ENCODE assay signal across 29 cellular contexts in the genomic region with DNA sequence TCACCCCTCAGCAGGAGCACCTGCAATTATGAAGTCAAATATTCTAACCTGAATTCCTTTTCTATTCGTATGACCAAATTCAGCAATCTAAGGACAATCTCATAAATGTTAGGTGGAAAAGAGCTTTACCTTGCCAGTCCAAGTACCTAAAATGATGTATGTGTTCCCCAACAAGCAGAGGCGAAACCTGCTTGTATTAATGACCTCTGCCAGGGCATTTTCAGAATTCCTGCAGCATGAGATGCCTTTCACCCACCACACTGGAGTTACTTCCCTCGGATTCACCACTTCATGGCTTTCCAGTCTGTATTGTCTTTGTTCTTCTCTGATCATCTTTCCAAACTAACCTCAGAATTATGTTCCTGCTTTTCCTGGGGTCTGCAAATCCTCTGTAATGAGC. TPM values are rescaled to one million over a fixed set of nuclear protein-coding genes. Genes with fewer than 3 reads are reported as not detected.
"Had no signal": no experiment of that assay in that cellular context is flagged by ENCODE, and none has a peak within 500 bp of the region (broad histone marks: within the 10 kb centered on the region; RNA-seq: fewer than 3 reads in every experiment).

No MANE protein-coding gene starts in this region.

- H3K9me3 Mint-ChIP-seq: activated B cell treated with CpG ODN at 0.5 μM for 24 hours; activated CD4-positive, alpha-beta memory T cell treated with anti-CD3 and anti-CD28 coated beads for 36 hours; activated T-helper 1 cell treated with anti-CD3 and anti-CD28 coated beads, Interleukin-12 subunit alpha, Interleukin-12 subunit beta, Interleukin-2, Interleukin-4 antibody, amounts not matched to agents 30 ng/mL and 10 ng/mL and 1 ng/mL, durations not matched to agents 14 hours and 24 hours and 36 hours; naive thymus-derived CD8-positive, alpha-beta T cell; stimulated activated naive CD8-positive, alpha-beta T cell treated with anti-CD3 and anti-CD28 coated beads, Interleukin-15, Interleukin-2, amounts not matched to agents 100 ng/mL and 50 ng/mL, for 24 hours; T-helper 1 cell treated with Interleukin-12 subunit alpha and Interleukin-12 subunit beta and Interleukin-4 antibody, amounts not matched to agents 30 μg/mL and 1 μg/mL, for 36 hours had no signal

- H3K9me3 ChIP-seq: esophagus muscularis mucosa, gastrocnemius medialis, heart left ventricle, lower lobe of right lung, right atrium auricular region, thyroid gland had no signal

- H3K36me3 ChIP-seq: brain microvascular endothelial cell, esophagus muscularis mucosa, gastrocnemius medialis, heart left ventricle, lower lobe of right lung, right atrium auricular region, thyroid gland had no signal

- H3K4me3 Mint-ChIP-seq: activated B cell treated with CpG ODN at 0.5 μM for 24 hours; activated CD4-positive, alpha-beta memory T cell treated with anti-CD3 and anti-CD28 coated beads for 36 hours; activated T-helper 1 cell treated with anti-CD3 and anti-CD28 coated beads, Interleukin-12 subunit alpha, Interleukin-12 subunit beta, Interleukin-2, Interleukin-4 antibody, amounts not matched to agents 30 ng/mL and 10 ng/mL and 1 ng/mL, durations not matched to agents 14 hours and 24 hours and 36 hours; naive thymus-derived CD8-positive, alpha-beta T cell; stimulated activated naive CD8-positive, alpha-beta T cell treated with anti-CD3 and anti-CD28 coated beads, Interleukin-15, Interleukin-2, amounts not matched to agents 100 ng/mL and 50 ng/mL, for 24 hours; T-helper 1 cell treated with Interleukin-12 subunit alpha and Interleukin-12 subunit beta and Interleukin-4 antibody, amounts not matched to agents 30 μg/mL and 1 μg/mL, for 36 hours had no signal

- H3K36me3 Mint-ChIP-seq: activated CD4-positive, alpha-beta memory T cell treated with anti-CD3 and anti-CD28 coated beads for 36 hours; naive thymus-derived CD8-positive, alpha-beta T cell had no signal

- H3K4me3 ChIP-seq: esophagus muscularis mucosa, gastrocnemius medialis, heart left ventricle, lower lobe of right lung, right atrium auricular region, thyroid gland had no signal

- H3K4me1 Mint-ChIP-seq: activated B cell treated with CpG ODN at 0.5 μM for 24 hours; naive thymus-derived CD8-positive, alpha-beta T cell had no signal

- ATAC-seq: gastrocnemius medialis; heart left ventricle; left colon; lower lobe of right lung; naive thymus-derived CD8-positive, alpha-beta T cell had no signal

- H3K27ac ChIP-seq: brain microvascular endothelial cell, esophagus muscularis mucosa, gastrocnemius medialis, heart left ventricle, lower lobe of right lung, right atrium auricular region, thyroid gland had no signal

- FAIRE-seq: islet of Langerhans had no signal

- H3K27me3 ChIP-seq: right atrium auricular region had no signal

- H3K27ac Mint-ChIP-seq: activated B cell treated with CpG ODN at 0.5 μM for 24 hours; activated CD4-positive, alpha-beta memory T cell treated with anti-CD3 and anti-CD28 coated beads for 36 hours; activated T-helper 1 cell treated with anti-CD3 and anti-CD28 coated beads, Interleukin-12 subunit alpha, Interleukin-12 subunit beta, Interleukin-2, Interleukin-4 antibody, amounts not matched to agents 30 ng/mL and 10 ng/mL and 1 ng/mL, durations not matched to agents 14 hours and 24 hours and 36 hours; naive thymus-derived CD8-positive, alpha-beta T cell; progenitor cell of endocrine pancreas; stimulated activated naive CD8-positive, alpha-beta T cell treated with anti-CD3 and anti-CD28 coated beads, Interleukin-15, Interleukin-2, amounts not matched to agents 100 ng/mL and 50 ng/mL, for 24 hours; T-helper 1 cell treated with Interleukin-12 subunit alpha and Interleukin-12 subunit beta and Interleukin-4 antibody, amounts not matched to agents 30 μg/mL and 1 μg/mL, for 36 hours had no signal

- H3K4me1 ChIP-seq: esophagus muscularis mucosa, gastrocnemius medialis, lower lobe of right lung, thyroid gland had no signal

- DNase-seq: activated B cell treated with CpG ODN at 0.5 μM for 24 hours; activated CD4-positive, alpha-beta memory T cell treated with anti-CD3 and anti-CD28 coated beads for 36 hours; activated CD4-positive, alpha-beta T cell treated with anti-CD3 and anti-CD28 coated beads for 4 hours; activated gamma-delta T cell; activated naive CD4-positive, alpha-beta T cell treated with anti-CD3 and anti-CD28 coated beads, Interleukin-2, amount 50 U/mL, for 16 hours; activated T-cell treated with anti-CD3 and anti-CD28 coated beads for 4 hours; aorta; brain microvascular endothelial cell; central memory CD4-positive, alpha-beta T cell; dermis blood vessel endothelial cell; effector CD8-positive, alpha-beta T cell; gastrocnemius medialis; heart left ventricle; left colon; lower lobe of right lung; naive thymus-derived CD8-positive, alpha-beta T cell; stimulated activated CD4-positive, alpha-beta T cell treated with anti-CD3 and anti-CD28 coated beads, Interleukin-12 subunit alpha, Interleukin-12 subunit beta, amount 100 ng/mL, for 4 hours; substantia nigra; T1000; thyroid gland had no signal

RNA-seq across cellular contexts. Expression of a gene that starts 26.5 kb away (rescaled TPM):
- total RNA-seq: activated B cell treated with CpG ODN at 0.5 μM for 24 hours; activated CD4-positive, alpha-beta memory T cell treated with anti-CD3 and anti-CD28 coated beads for 36 hours; activated T-helper 1 cell treated with anti-CD3 and anti-CD28 coated beads, Interleukin-12 subunit alpha, Interleukin-12 subunit beta, Interleukin-2, Interleukin-4 antibody, amounts not matched to agents 30 ng/mL and 10 ng/mL and 1 ng/mL, durations not matched to agents 14 hours and 24 hours and 36 hours; dermis blood vessel endothelial cell; naive thymus-derived CD8-positive, alpha-beta T cell; osteocyte; progenitor cell of endocrine pancreas had no signal
- polyA plus RNA-seq: naive thymus-derived CD8-positive, alpha-beta T cell had no signal

RNA-seq across cellular contexts. Expression of a gene that starts 46.0 kb away (rescaled TPM):
- total RNA-seq: activated B cell treated with CpG ODN at 0.5 μM for 24 hours; activated CD4-positive, alpha-beta memory T cell treated with anti-CD3 and anti-CD28 coated beads for 36 hours; activated T-helper 1 cell treated with anti-CD3 and anti-CD28 coated beads, Interleukin-12 subunit alpha, Interleukin-12 subunit beta, Interleukin-2, Interleukin-4 antibody, amounts not matched to agents 30 ng/mL and 10 ng/mL and 1 ng/mL, durations not matched to agents 14 hours and 24 hours and 36 hours; aorta; dermis blood vessel endothelial cell; esophagus muscularis mucosa; gastrocnemius medialis; heart left ventricle; left colon; naive thymus-derived CD8-positive, alpha-beta T cell; osteocyte; right atrium auricular region; skeletal muscle tissue; thyroid gland had no signal
- polyA plus RNA-seq: aorta; heart left ventricle; naive thymus-derived CD8-positive, alpha-beta T cell had no signal
